In genomic region chr7:4629287-4629905, GRCh38 we compare ENCODE assay signal across 2 cellular contexts.
TF ChIP-seq lines count a peak whose summit lies in the region.

No MANE protein-coding gene starts in this region.

TF ChIP-seq in SK-N-SH, 30 proteins besides CTCF, POLR2A, EP300 and RAD21 (continued from another document):
- no peak for TF ChIP-seq REST (IDR thresholded peaks at IDR 0.05; ENCODE audit: low read depth, low read length)
- TF ChIP-seq NFIC (IDR thresholded peaks at IDR 0.05; ENCODE audit: borderline replicate concordance) = no peak
- no peak for TF ChIP-seq MXI1 (IDR thresholded peaks at IDR 0.05; ENCODE audit: low read depth, low read length)
- TF ChIP-seq NRF1 (IDR thresholded peaks at IDR 0.05; ENCODE audit: low read depth, low read length) = no peak
- 0 out of 2 replicates have a peak, but pooled peaks have one; percentile 16 for TF ChIP-seq PBX3 (IDR thresholded peaks at IDR 0.05)
- no peak for TF ChIP-seq YY1 (IDR thresholded peaks at IDR 0.05; ENCODE audit: low read depth)

TF ChIP-seq in SK-N-SH treated with all-trans-retinoic acid at 6 μM for 48 hours, 23 proteins besides CTCF, POLR2A, EP300 and RAD21 (continued from another document):
- no peak for TF ChIP-seq TSHZ2 (CRISPR knock-in tag; IDR thresholded peaks at IDR 0.05)
- no peak for TF ChIP-seq PATZ1 (CRISPR knock-in tag; IDR thresholded peaks at IDR 0.05; ENCODE audit: borderline replicate concordance)
- no peak for TF ChIP-seq POU6F1 (CRISPR knock-in tag; IDR thresholded peaks at IDR 0.05; ENCODE audit: borderline replicate concordance, low read depth)
- TF ChIP-seq ISL1 (CRISPR knock-in tag; IDR thresholded peaks at IDR 0.05) = no peak
